28 cellular contexts compared by ENCODE assay signal in the genomic region with DNA sequence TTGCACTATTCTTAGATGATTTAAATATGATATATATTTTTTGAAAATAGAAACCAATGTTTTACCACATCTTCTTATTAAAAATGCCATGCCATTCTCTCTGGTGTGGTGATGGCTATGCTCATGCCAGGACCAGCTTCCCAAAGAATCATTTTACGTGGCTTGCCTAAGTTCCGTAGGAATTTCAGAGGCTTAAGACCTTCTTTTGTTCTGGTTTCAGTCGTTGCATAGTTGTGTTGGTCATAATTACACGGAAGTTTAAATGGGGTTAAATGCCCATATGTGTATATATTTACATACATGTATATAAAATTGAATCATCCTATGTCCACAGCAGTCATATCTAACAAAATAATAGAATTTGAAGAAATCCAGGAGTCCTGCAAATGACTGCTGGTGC.
"Had no signal": no experiment of that assay in that cellular context is flagged by ENCODE, and none has a peak within 500 bp of the region (broad histone marks: within the 10 kb centered on the region; RNA-seq: fewer than 3 reads in every experiment).

No MANE protein-coding gene starts in this region.

- H3K4me1 Mint-ChIP-seq: stimulated activated effector memory CD8-positive, alpha-beta T cell treated with anti-CD3 and anti-CD28 coated beads, Interleukin-12 subunit alpha, Interleukin-12 subunit beta, amount 100 ng/mL, for 72 hours; stimulated activated memory B cell treated with anti-CD40 and anti-IgM and Interleukin-4, amounts not matched to agents 10 μg/mL and 1 μg/mL and 100 μg/mL, for 72 hours; stimulated activated naive CD8-positive, alpha-beta T cell treated with anti-CD3 and anti-CD28 coated beads, Interleukin-15, amount 100 ng/mL, for 72 hours had no signal

- H3K9me3 ChIP-seq: suprapubic skin, testis, thoracic aorta, thyroid gland, tibial artery, transverse colon, upper lobe of left lung, upper lobe of right lung, uterus, vagina had no signal

- H3K27ac ChIP-seq: stomach, suprapubic skin, testis, thoracic aorta, thyroid gland, tibial artery, tibial nerve, transverse colon, upper lobe of left lung, upper lobe of right lung, uterus, vagina had no signal

- H3K36me3 ChIP-seq: stomach, suprapubic skin, thoracic aorta, thyroid gland, tibial artery, tibial nerve, transverse colon, upper lobe of left lung, upper lobe of right lung, uterus, vagina had no signal

- H3K4me3 Mint-ChIP-seq: stimulated activated effector memory CD8-positive, alpha-beta T cell treated with anti-CD3 and anti-CD28 coated beads, Interleukin-12 subunit alpha, Interleukin-12 subunit beta, amount 100 ng/mL, for 72 hours; stimulated activated memory B cell treated with anti-CD40 and anti-IgM and Interleukin-4, amounts not matched to agents 10 μg/mL and 1 μg/mL and 100 μg/mL, for 72 hours; stimulated activated naive B cell treated with anti-CD40 and anti-IgM and Interleukin-4, amounts not matched to agents 10 μg/mL and 1 μg/mL and 100 μg/mL, for 72 hours; stimulated activated naive CD8-positive, alpha-beta T cell treated with anti-CD3 and anti-CD28 coated beads, Interleukin-15, amount 100 ng/mL, for 72 hours; stimulated activated naive CD8-positive, alpha-beta T cell treated with anti-CD3 and anti-CD28 coated beads, Interleukin-15, Interleukin-2, amounts not matched to agents 100 ng/mL and 50 ng/mL, for 24 hours; type B pancreatic cell had no signal

- H3K36me3 Mint-ChIP-seq: stimulated activated effector memory CD8-positive, alpha-beta T cell treated with anti-CD3 and anti-CD28 coated beads, Interleukin-12 subunit alpha, Interleukin-12 subunit beta, amount 100 ng/mL, for 72 hours; stimulated activated memory B cell treated with anti-CD40 and anti-IgM and Interleukin-4, amounts not matched to agents 10 μg/mL and 1 μg/mL and 100 μg/mL, for 72 hours; stimulated activated naive B cell treated with anti-CD40 and anti-IgM and Interleukin-4, amounts not matched to agents 10 μg/mL and 1 μg/mL and 100 μg/mL, for 72 hours; type B pancreatic cell had no signal

- H3K27me3 Mint-ChIP-seq: stimulated activated memory B cell treated with anti-CD40 and anti-IgM and Interleukin-4, amounts not matched to agents 10 μg/mL and 1 μg/mL and 100 μg/mL, for 72 hours; stimulated activated naive B cell treated with anti-CD40 and anti-IgM and Interleukin-4, amounts not matched to agents 10 μg/mL and 1 μg/mL and 100 μg/mL, for 72 hours; stimulated activated naive CD8-positive, alpha-beta T cell treated with anti-CD3 and anti-CD28 coated beads, Interleukin-15, amount 100 ng/mL, for 72 hours; stimulated activated naive CD8-positive, alpha-beta T cell treated with anti-CD3 and anti-CD28 coated beads, Interleukin-15, Interleukin-2, amounts not matched to agents 100 ng/mL and 50 ng/mL, for 24 hours; type B pancreatic cell had no signal

- H3K4me1 ChIP-seq: stomach, suprapubic skin, testis, thyroid gland, tibial artery, tibial nerve, transverse colon, upper lobe of left lung, upper lobe of right lung, uterus, vagina had no signal

- H3K27me3 ChIP-seq: stomach, suprapubic skin, testis, thyroid gland, tibial artery, tibial nerve, transverse colon, upper lobe of left lung, upper lobe of right lung, uterus, vagina had no signal

- H3K9me3 Mint-ChIP-seq: type B pancreatic cell had no signal

- H3K4me3 ChIP-seq: stomach, suprapubic skin, testis, thoracic aorta, thyroid gland, tibial artery, tibial nerve, transverse colon, upper lobe of left lung, upper lobe of right lung, uterus, vagina had no signal

- H3K27ac Mint-ChIP-seq: stimulated activated effector memory CD8-positive, alpha-beta T cell treated with anti-CD3 and anti-CD28 coated beads, Interleukin-12 subunit alpha, Interleukin-12 subunit beta, amount 100 ng/mL, for 72 hours; stimulated activated memory B cell treated with anti-CD40 and anti-IgM and Interleukin-4, amounts not matched to agents 10 μg/mL and 1 μg/mL and 100 μg/mL, for 72 hours; stimulated activated naive B cell treated with anti-CD40 and anti-IgM and Interleukin-4, amounts not matched to agents 10 μg/mL and 1 μg/mL and 100 μg/mL, for 72 hours; stimulated activated naive CD8-positive, alpha-beta T cell treated with anti-CD3 and anti-CD28 coated beads, Interleukin-15, amount 100 ng/mL, for 72 hours; stimulated activated naive CD8-positive, alpha-beta T cell treated with anti-CD3 and anti-CD28 coated beads, Interleukin-15, Interleukin-2, amounts not matched to agents 100 ng/mL and 50 ng/mL, for 24 hours; type B pancreatic cell had no signal

- DNase-seq: stimulated activated CD4-positive, alpha-beta T cell treated with anti-CD3 and anti-CD28 coated beads, Interleukin-2, amount 100 ng/mL, for 48 hours; stimulated activated CD4-positive, alpha-beta T cell treated with anti-CD3 and anti-CD28 coated beads, Interleukin-4, amount 100 ng/mL, for 1 hour; stimulated activated CD4-positive, alpha-beta T cell treated with anti-CD3 and anti-CD28 coated beads, Interleukin-4, amount 100 ng/mL, for 24 hours; stimulated activated CD4-positive, alpha-beta T cell treated with anti-CD3 and anti-CD28 coated beads, Interleukin-4, amount 100 ng/mL, for 4 hours; stimulated activated CD8-positive, alpha-beta memory T cell treated with anti-CD3 and anti-CD28 coated beads, Interleukin-4, amount 100 ng/mL, for 48 hours; stimulated activated naive B cell treated with anti-CD40 and anti-IgM and Interleukin-4, amounts not matched to agents 10 μg/mL and 1 μg/mL and 100 μg/mL, for 72 hours; stimulated activated naive CD4-positive, alpha-beta T cell; stimulated activated naive CD4-positive, alpha-beta T cell treated with Interleukin-2 at 50 U/mL for 16 hours; stimulated activated naive CD8-positive, alpha-beta T cell treated with anti-CD3 and anti-CD28 coated beads, Interleukin-15, amount 100 ng/mL, for 72 hours; stimulated activated naive CD8-positive, alpha-beta T cell treated with anti-CD3 and anti-CD28 coated beads, Interleukin-15, Interleukin-2, amounts not matched to agents 100 U/mL and 50 U/mL, for 24 hours; stomach; substantia nigra; testis; thyroid gland; tibial artery; transverse colon; trophoblast cell; upper lobe of left lung; upper lobe of right lung; uterus had no signal

- ATAC-seq: stimulated activated effector memory CD8-positive, alpha-beta T cell treated with anti-CD3 and anti-CD28 coated beads, Interleukin-12 subunit alpha, Interleukin-12 subunit beta, amount 100 ng/mL, for 72 hours; stimulated activated memory B cell treated with anti-CD40 and anti-IgM and Interleukin-4, amounts not matched to agents 10 μg/mL and 1 μg/mL and 100 μg/mL, for 72 hours; stimulated activated naive B cell treated with anti-CD40 and anti-IgM and Interleukin-4, amounts not matched to agents 10 μg/mL and 1 μg/mL and 100 μg/mL, for 72 hours; stimulated activated naive CD8-positive, alpha-beta T cell treated with anti-CD3 and anti-CD28 coated beads, Interleukin-15, amount 100 ng/mL, for 72 hours; stimulated activated naive CD8-positive, alpha-beta T cell treated with anti-CD3 and anti-CD28 coated beads, Interleukin-15, Interleukin-2, amounts not matched to agents 100 U/mL and 50 U/mL, for 24 hours; upper lobe of right lung had no signal
